Comparison of ENCODE assay signal across 18 cellular contexts in the genomic region with DNA sequence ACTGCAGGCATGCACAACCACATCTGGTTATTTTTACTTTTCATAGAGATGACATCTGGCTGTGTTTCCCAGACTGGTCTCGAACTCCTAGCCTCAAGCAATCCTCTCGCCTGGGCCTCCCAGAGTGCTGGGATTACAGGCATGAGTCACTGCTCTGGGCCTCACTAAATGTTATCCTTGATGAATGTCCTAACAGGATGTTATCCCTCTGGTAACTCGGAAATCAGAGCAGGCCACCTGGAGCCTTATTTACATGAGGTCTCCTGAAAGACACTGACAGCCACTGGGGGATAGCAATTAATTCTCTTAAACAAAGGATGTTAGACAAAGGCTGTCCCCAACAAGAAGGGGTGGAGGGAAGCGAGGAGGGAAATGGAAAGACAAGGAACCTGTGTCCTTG. TPM values are rescaled to one million over a fixed set of nuclear protein-coding genes. Genes with fewer than 3 reads are reported as not detected.
DNase-seq lines count a peak whose midpoint lies in the region; ATAC-seq and TF ChIP-seq lines count a peak whose summit lies in the region.
"Had no signal": no experiment of that assay in that cellular context is flagged by ENCODE, and none has a peak within 500 bp of the region (broad histone marks: within the 10 kb centered on the region; RNA-seq: fewer than 3 reads in every experiment).

No MANE protein-coding gene starts in this region.

- no peak overlapping the region for H3K9ac ChIP-seq in H9 (ENCODE audit: extremely low read depth, insufficient read length, low read length)
- H3K9ac ChIP-seq in mesenchymal stem cell (ENCODE audit: low read length): no peak overlapping the region
- H3K9ac ChIP-seq in neuronal stem cell (ENCODE audit: low read depth, low read length, poor library complexity): no peak overlapping the region

- H2AFZ ChIP-seq in H9 (ENCODE audit: low read length): no peak overlapping the region
- no peak overlapping the region for H2AFZ ChIP-seq in mesenchymal stem cell (ENCODE audit: low read depth, low read length)
- H2AFZ ChIP-seq in neuronal stem cell (ENCODE audit: low read length): no peak overlapping the region

- no peak for TF ChIP-seq CTCF in H9 (conservative IDR thresholded peaks at IDR 0.05)

- no peak overlapping the region for H2AK5ac ChIP-seq in H9 (ENCODE audit: insufficient read length, low read length)
- no peak overlapping the region for H2AK5ac ChIP-seq in mesenchymal stem cell (ENCODE audit: low read length, severe bottlenecking)
- H2AK5ac ChIP-seq in neuronal stem cell (ENCODE audit: low read depth, low read length): no peak overlapping the region

- H4K8ac ChIP-seq in H9 (replicated peaks; ENCODE audit: insufficient read length, low read depth, low read length) (no peak overlapping the region), mesenchymal stem cell (ENCODE audit: low read length) (no peak overlapping the region), neuronal stem cell (ENCODE audit: low read depth, low read length) (no peak overlapping the region)

- H3K23me2 ChIP-seq in H9 (ENCODE audit: insufficient read length, low read depth, low read length, poor library complexity, severe bottlenecking): no peaks in the 10 kb centered on the region

- CTCF ChIA-PET in activated naive CD4-positive, alpha-beta T cell treated with anti-CD3 and anti-CD28 coated beads, Interleukin-2, amount 10 ng/mL, durations not matched to agents 7 days and 5 days (lab: Charles Lee): no interaction called here

- H3T11ph ChIP-seq in H9 (ENCODE audit: low read length): no peak overlapping the region

- H3K27ac ChIP-seq in H9 (ENCODE audit: insufficient read length, low read depth, low read length) (no peak overlapping the region), mesenchymal stem cell (ENCODE audit: low read length, poor library complexity, severe bottlenecking) (no peak overlapping the region), neuronal stem cell (replicated peaks; ENCODE audit: low read length) (no peak overlapping the region)

- H3K4ac ChIP-seq in H9 (ENCODE audit: low read depth, low read length): no peak overlapping the region
- H3K4ac ChIP-seq in mesenchymal stem cell (ENCODE audit: low read depth in 1 of 2, low read length in 2 of 2): peak overlapping the region in 1 of 2 experiments; percentile 29
- no peak overlapping the region for H3K4ac ChIP-seq in neuronal stem cell (ENCODE audit: low read length)

- no peak for ATAC-seq in GM21619 (IDR thresholded peaks at IDR 0.05; ENCODE audit: unreplicated experiment)
- ATAC-seq: CD8-positive, alpha-beta T cell had no signal

- no peak overlapping the region for H2BK20ac ChIP-seq in H9 (ENCODE audit: low read depth, low read length, poor library complexity, severe bottlenecking)

- H2BK120ac ChIP-seq in H9 (ENCODE audit: low read depth, low read length, poor library complexity, severe bottlenecking): no peak overlapping the region
- no peak overlapping the region for H2BK120ac ChIP-seq in mesenchymal stem cell (ENCODE audit: low read depth, low read length)
- no peak overlapping the region for H2BK120ac ChIP-seq in neuronal stem cell (ENCODE audit: low read depth, low read length)

- H3K27ac Mint-ChIP-seq in H9: peak overlapping the region; percentile 55 to 93 (median 72); a peak in 6 of 7 replicates
- no peak overlapping the region for H3K27ac Mint-ChIP-seq in activated naive CD4-positive, alpha-beta T cell treated with anti-CD3 and anti-CD28 coated beads, Interleukin-2, amount 10 ng/mL, durations not matched to agents 7 days and 5 days
- H3K27ac Mint-ChIP-seq: activated B cell treated with CpG ODN at 0.5 μM for 24 hours; activated T-cell treated with anti-CD3 and anti-CD28 coated beads, Interleukin-2, amount 50 U/mL, for 24 hours; CD8-positive, alpha-beta T cell; type B pancreatic cell had no signal

- H3K18ac ChIP-seq in H9 (ENCODE audit: insufficient read length, low read depth, low read length): no peak overlapping the region
- peak overlapping the region in 1 of 2 experiments; percentile 29 for H3K18ac ChIP-seq in mesenchymal stem cell (ENCODE audit: low read depth in 1 of 2, low read length in 2 of 2)
- no peak overlapping the region for H3K18ac ChIP-seq in neuronal stem cell (ENCODE audit: low read length)

- no peak overlapping the region; a peak in 1 of 5 replicates for H3K4me3 Mint-ChIP-seq in H9
- H3K4me3 Mint-ChIP-seq in activated naive CD4-positive, alpha-beta T cell treated with anti-CD3 and anti-CD28 coated beads, Interleukin-2, amount 10 ng/mL, durations not matched to agents 7 days and 5 days: no peak overlapping the region
- H3K4me3 Mint-ChIP-seq: activated B cell treated with CpG ODN at 0.5 μM for 24 hours; activated T-cell treated with anti-CD3 and anti-CD28 coated beads, Interleukin-2, amount 50 U/mL, for 24 hours; CD8-positive, alpha-beta T cell; type B pancreatic cell had no signal

- H3K79me2 ChIP-seq in H9 (ENCODE audit: insufficient read depth, low read length): no peaks in the 10 kb centered on the region

- H4K91ac ChIP-seq in H9 (ENCODE audit: insufficient read length, low read depth, low read length): no peak overlapping the region
- peak overlapping the region; percentile 31 for H4K91ac ChIP-seq in mesenchymal stem cell (ENCODE audit: low read length)
- no peak overlapping the region for H4K91ac ChIP-seq in neuronal stem cell (ENCODE audit: low read depth, low read length, poor library complexity)

- peak; percentile 88 for DNase-seq in H9
- DNase-seq in NCI-H2171 (lab: John Stamatoyannopoulos, UW): peak; percentile 11
- DNase-seq in dermis blood vessel endothelial cell: peak; percentile 64
- peak; percentile 31 for DNase-seq in mesenchymal stem cell
- no peak for DNase-seq in SHP77 treated with DMSO at 0.1 percent for 48 hours (lab: John Stamatoyannopoulos, UW)
- DNase-seq in neuronal stem cell (ENCODE audit: low spot score): no peak
- no peak for DNase-seq in activated naive CD4-positive, alpha-beta T cell treated with anti-CD3 and anti-CD28 coated beads, Interleukin-2, amount 10 ng/mL, durations not matched to agents 7 days and 5 days
- DNase-seq: activated B cell treated with CpG ODN at 0.5 μM for 24 hours; activated T-cell treated with anti-CD3 and anti-CD28 coated beads, Interleukin-2, amount 50 U/mL, for 24 hours; anterior cingulate cortex; CD8-positive, alpha-beta T cell; MV-4-11; NCI-H510A; nucleus accumbens; stimulated activated CD4-positive, alpha-beta T cell treated with anti-CD3 and anti-CD28 coated beads, Interleukin-12 subunit alpha, Interleukin-12 subunit beta, amount 100 ng/mL, for 4 hours had no signal

- H3K36me3 ChIP-seq in mesenchymal stem cell (ENCODE audit: control insufficient read depth in 1 of 2, insufficient read depth in 2 of 2, low read depth in 1 of 2, low read length in 2 of 2): no peaks in the 10 kb centered on the region
- H3K36me3 ChIP-seq in neuronal stem cell (replicated peaks in 1 of 2; ENCODE audit: control insufficient read depth in 2 of 2, insufficient read depth in 2 of 2, low read length in 2 of 2): no peaks in the 10 kb centered on the region

- H3K27me3 Mint-ChIP-seq in H9 (ENCODE audit: low read depth): peaks cover 48% of the 10 kb centered on the region
- no peaks in the 10 kb centered on the region for H3K27me3 Mint-ChIP-seq in activated naive CD4-positive, alpha-beta T cell treated with anti-CD3 and anti-CD28 coated beads, Interleukin-2, amount 10 ng/mL, durations not matched to agents 7 days and 5 days
- H3K27me3 Mint-ChIP-seq: activated B cell treated with CpG ODN at 0.5 μM for 24 hours; activated T-cell treated with anti-CD3 and anti-CD28 coated beads, Interleukin-2, amount 50 U/mL, for 24 hours; type B pancreatic cell had no signal

- H4K5ac ChIP-seq in H9 (ENCODE audit: insufficient read length, low read depth, low read length): no peak overlapping the region

- H2BK15ac ChIP-seq in H9 (ENCODE audit: low read depth, low read length): no peak overlapping the region
- no peak overlapping the region for H2BK15ac ChIP-seq in mesenchymal stem cell (ENCODE audit: low read depth, poor library complexity, severe bottlenecking)
- H2BK15ac ChIP-seq in neuronal stem cell (ENCODE audit: low read length): no peak overlapping the region

- H3K4me2 ChIP-seq in H9 (ENCODE audit: insufficient read depth, insufficient read length, low read length) (no peak overlapping the region), mesenchymal stem cell (ENCODE audit: low read length, poor library complexity, severe bottlenecking) (no peak overlapping the region), neuronal stem cell (ENCODE audit: insufficient read depth, low read length, poor library complexity, severe bottlenecking) (no peak overlapping the region)

- H3K23ac ChIP-seq in H9 (ENCODE audit: insufficient read length, low read depth, low read length): no peak overlapping the region
- no peak overlapping the region for H3K23ac ChIP-seq in mesenchymal stem cell (ENCODE audit: low read length in 2 of 2)
- no peak overlapping the region for H3K23ac ChIP-seq in neuronal stem cell (ENCODE audit: low read depth, low read length, poor library complexity)

- H3K4me1 ChIP-seq in H9 (ENCODE audit: insufficient read depth, low read length) (peaks cover 4% of the 10 kb centered on the region; the same call in 1 of the 2 replicates), mesenchymal stem cell (ENCODE audit: control insufficient read depth, insufficient read depth, low read depth, low read length) (no peaks in the 10 kb centered on the region), neuronal stem cell (ENCODE audit: control insufficient read depth in 2 of 2, insufficient read depth in 1 of 2, low read depth in 1 of 2, low read length in 2 of 2) (no peaks in the 10 kb centered on the region)

- no peak overlapping the region for H3K4me3 ChIP-seq in mesenchymal stem cell (ENCODE audit: insufficient read depth in 1 of 2, low read depth in 1 of 2, low read length in 2 of 2)
- no peak overlapping the region for H3K4me3 ChIP-seq in neuronal stem cell (ENCODE audit: low read length in 2 of 2)
- H3K4me3 ChIP-seq: lung had no signal

- H3K9me3 ChIP-seq in H9 (ENCODE audit: control insufficient read depth, low read depth, low read length) (no peaks in the 10 kb centered on the region), mesenchymal stem cell (ENCODE audit: control insufficient read depth, low read length) (no peaks in the 10 kb centered on the region), neuronal stem cell (replicated peaks in 1 of 2; ENCODE audit: control insufficient read depth in 2 of 2, insufficient read depth in 1 of 2, low read depth in 1 of 2, low read length in 2 of 2) (no peaks in the 10 kb centered on the region)

- H3K27me3 ChIP-seq in H9 (ENCODE audit: insufficient read depth, low read length): no peaks in the 10 kb centered on the region
- H3K27me3 ChIP-seq in mesenchymal stem cell (ENCODE audit: control insufficient read depth in 1 of 2, insufficient read depth in 1 of 2, low read length in 2 of 2): no peaks in the 10 kb centered on the region
- no peaks in the 10 kb centered on the region for H3K27me3 ChIP-seq in neuronal stem cell (ENCODE audit: control insufficient read depth in 3 of 3, insufficient read depth in 3 of 3, low read depth in 1 of 3, low read length in 3 of 3)

- no peak overlapping the region for H3K56ac ChIP-seq in H9 (ENCODE audit: insufficient read length, low read depth, low read length)

- H3K36me3 Mint-ChIP-seq in H9 (ENCODE audit: insufficient read depth in 1 of 3, low read depth in 3 of 3): no peaks in the 10 kb centered on the region; a peak in 1 of 7 replicates
- no peaks in the 10 kb centered on the region for H3K36me3 Mint-ChIP-seq in activated naive CD4-positive, alpha-beta T cell treated with anti-CD3 and anti-CD28 coated beads, Interleukin-2, amount 10 ng/mL, durations not matched to agents 7 days and 5 days
- H3K36me3 Mint-ChIP-seq: type B pancreatic cell had no signal

- no peaks in the 10 kb centered on the region for H4K20me1 ChIP-seq in H9 (ENCODE audit: control insufficient read depth, insufficient read depth, insufficient read length)

- WGBS in H9 (ENCODE audit: extremely low coverage, insufficient read length, low lambda C conversion rate): no CpG with 5 or more reads among the region's 4 CpGs
- WGBS in mesenchymal stem cell: 35% methylated on average over 4 of the region's 4 CpGs
- no CpG with 5 or more reads among the region's 4 CpGs for WGBS in neuronal stem cell (ENCODE audit: extremely low coverage in 2 of 2, insufficient read length in 2 of 2, insufficient replicate concordance in 1 of 2), 2 donors

- no peak overlapping the region for H2BK12ac ChIP-seq in H9 (ENCODE audit: insufficient read length, low read depth, low read length)
- H2BK12ac ChIP-seq in mesenchymal stem cell (ENCODE audit: low read length in 2 of 2): peak overlapping the region in 1 of 2 experiments; percentile 4
- H2BK12ac ChIP-seq in neuronal stem cell (ENCODE audit: low read length): no peak overlapping the region

- peaks cover 26 to 27% of the 10 kb centered on the region in 2 experiments for H3K4me1 Mint-ChIP-seq in H9
- H3K4me1 Mint-ChIP-seq in activated naive CD4-positive, alpha-beta T cell treated with anti-CD3 and anti-CD28 coated beads, Interleukin-2, amount 10 ng/mL, durations not matched to agents 7 days and 5 days: peaks cover 9% of the 10 kb centered on the region

- no peak overlapping the region for H2BK5ac ChIP-seq in H9 (ENCODE audit: insufficient read length, low read length)
- no peak overlapping the region for H2BK5ac ChIP-seq in mesenchymal stem cell (ENCODE audit: low read depth, low read length, poor library complexity, severe bottlenecking)
- no peak overlapping the region for H2BK5ac ChIP-seq in neuronal stem cell (ENCODE audit: low read length)

- H3K79me1 ChIP-seq in H9 (ENCODE audit: insufficient read depth, low read depth, low read length, poor library complexity, severe bottlenecking) (no peaks in the 10 kb centered on the region), mesenchymal stem cell (replicated peaks; ENCODE audit: low read length, poor library complexity, severe bottlenecking) (no peaks in the 10 kb centered on the region), neuronal stem cell (ENCODE audit: low read depth, low read length) (no peaks in the 10 kb centered on the region)

- H3K14ac ChIP-seq in H9 (ENCODE audit: insufficient read depth, low read length) (no peak overlapping the region), mesenchymal stem cell (ENCODE audit: low read length in 2 of 2) (no peak overlapping the region), neuronal stem cell (ENCODE audit: low read length) (no peak overlapping the region)

- H3K9me3 Mint-ChIP-seq in H9: peaks cover 0 to 3% of the 10 kb centered on the region in 2 experiments; a peak in 2 of 5 replicates
- no peaks in the 10 kb centered on the region for H3K9me3 Mint-ChIP-seq in activated naive CD4-positive, alpha-beta T cell treated with anti-CD3 and anti-CD28 coated beads, Interleukin-2, amount 10 ng/mL, durations not matched to agents 7 days and 5 days
- H3K9me3 Mint-ChIP-seq: activated B cell treated with CpG ODN at 0.5 μM for 24 hours; activated T-cell treated with anti-CD3 and anti-CD28 coated beads, Interleukin-2, amount 50 U/mL, for 24 hours; CD8-positive, alpha-beta T cell; type B pancreatic cell had no signal

RNA-seq across cellular contexts. Expression of a gene that starts 4.5 kb away (rescaled TPM):
- total RNA-seq in H9 (2021) (0.83 and 0.97 TPM in 2 replicates), dermis blood vessel endothelial cell (2.6 and 3.9 TPM in 2 replicates)
- polyA plus RNA-seq in mesenchymal stem cell (2013, experiment 1 of 2): 3.4 TPM
- polyA plus RNA-seq in mesenchymal stem cell (2013, experiment 2 of 2): 3.5 TPM
- 5.4 TPM for polyA plus RNA-seq in neuronal stem cell (2013, experiment 1 of 2)
- polyA plus RNA-seq in neuronal stem cell (2013, experiment 2 of 2): 5.6 TPM

Comparison
In these comparisons a context has a peak if more than half of its experiments do, and no peak if none do; other contexts are left out.
1. DNase-seq: peak in H9 (single experiment), NCI-H2171 (single experiment), dermis blood vessel endothelial cell (single experiment) and mesenchymal stem cell (single experiment); none in SHP77 treated with DMSO at 0.1 percent for 48 hours (single experiment), neuronal stem cell (single experiment) and activated naive CD4-positive, alpha-beta T cell treated with anti-CD3 and anti-CD28 coated beads, Interleukin-2, amount 10 ng/mL, durations not matched to agents 7 days and 5 days (single experiment).